18 cellular contexts compared by ENCODE assay signal in genomic region chr6:147227770-147228320, GRCh38. TPM values are rescaled to one million over a fixed set of nuclear protein-coding genes. Genes with fewer than 3 reads are reported as not detected.
DNase-seq lines count a peak whose midpoint lies in the region; ATAC-seq, FAIRE-seq and TF ChIP-seq lines count a peak whose summit lies in the region.
"Had no signal": no experiment of that assay in that cellular context is flagged by ENCODE, and none has a peak within 500 bp of the region (broad histone marks: within the 10 kb centered on the region; RNA-seq: fewer than 3 reads in every experiment).

No MANE protein-coding gene starts in this region.

- H3K18ac ChIP-seq in IMR-90 (ENCODE audit: low read depth, low read length): no peak overlapping the region

- FAIRE-seq in K562 (lab: Jason Lieb, UNC): no peak
- FAIRE-seq: astrocyte had no signal

- peaks cover 23 to 40% of the 10 kb centered on the region in 2 experiments for H3K79me1 ChIP-seq in IMR-90 (ENCODE audit: low read depth in 1 of 2, low read length in 2 of 2)

- H3K36me3 ChIP-seq in IMR-90 (ENCODE audit: control insufficient read depth, insufficient read depth, low read length): peaks cover 4% of the 10 kb centered on the region
- peaks cover 98% of the 10 kb centered on the region for H3K36me3 ChIP-seq in K562 (ENCODE audit: control insufficient read depth, insufficient read depth, low read length)
- H3K36me3 ChIP-seq: colonic mucosa, transverse colon had no signal

- H2BK15ac ChIP-seq in IMR-90 (ENCODE audit: low read depth, low read length): no peak overlapping the region

- H3K23ac ChIP-seq in IMR-90 (ENCODE audit: low read depth, low read length): no peak overlapping the region

- H3K9me3 ChIP-seq in IMR-90 (ENCODE audit: control insufficient read depth, insufficient read depth, low read length) (no peaks in the 10 kb centered on the region), K562 (replicated peaks; ENCODE audit: control insufficient read depth, insufficient read depth, low read depth, low read length) (no peaks in the 10 kb centered on the region)
- H3K9me3 ChIP-seq: colonic mucosa, transverse colon had no signal

- peak overlapping the region; percentile 0 to 17 for H3K27ac Mint-ChIP-seq in natural killer cell
- H3K27ac Mint-ChIP-seq: stimulated activated naive CD8-positive, alpha-beta T cell treated with anti-CD3 and anti-CD28 coated beads, Interleukin-15, Interleukin-2, amounts not matched to agents 100 ng/mL and 50 ng/mL, for 24 hours; T-helper 2 cell treated with Interferon-gamma antibody and Interleukin-4, amounts not matched to agents 5 μg/mL and 100 μg/mL, for 36 hours had no signal

- TF ChIP-seq CTCF in IMR-90 (conservative IDR thresholded peaks at IDR 0.05; ENCODE audit: low read depth, low read length): no peak
- no peak for TF ChIP-seq CTCF in K562 (IDR thresholded peaks at IDR 0.05 in 2 of 3, conservative IDR thresholded peaks at IDR 0.05 in 1 of 3; ENCODE audit: insufficient read depth in 2 of 3, low read depth in 1 of 3, low read length in 3 of 3)
- no peak for TF ChIP-seq CTCF in natural killer cell (IDR thresholded peaks at IDR 0.05)

- no peak overlapping the region for H2AK9ac ChIP-seq in IMR-90 (replicated peaks; ENCODE audit: low read depth, low read length, poor library complexity)

- H3K4me1 Mint-ChIP-seq in natural killer cell: peaks cover 15 to 28% of the 10 kb centered on the region in 2 donors

- H2BK5ac ChIP-seq in IMR-90 (ENCODE audit: low read depth, low read length, poor library complexity, severe bottlenecking): no peak overlapping the region

- H3K4me3 ChIP-seq in IMR-90 (ENCODE audit: insufficient read depth, low read depth, low read length): no peak overlapping the region
- no peak overlapping the region for H3K4me3 ChIP-seq in K562
- H3K4me3 ChIP-seq: colonic mucosa, SJCRH30, transverse colon had no signal

- peaks cover 100% of the 10 kb centered on the region for H3K79me2 ChIP-seq in K562 (ENCODE audit: control insufficient read depth, insufficient read depth, low read length)

- H3K4me3 Mint-ChIP-seq in natural killer cell: no peak overlapping the region
- H3K4me3 Mint-ChIP-seq: immature natural killer cell; stimulated activated naive CD8-positive, alpha-beta T cell treated with anti-CD3 and anti-CD28 coated beads, Interleukin-15, Interleukin-2, amounts not matched to agents 100 ng/mL and 50 ng/mL, for 24 hours; T-helper 2 cell treated with Interferon-gamma antibody and Interleukin-4, amounts not matched to agents 5 μg/mL and 100 μg/mL, for 36 hours had no signal

- no peak overlapping the region for H3K27ac ChIP-seq in IMR-90 (ENCODE audit: insufficient read depth, low read length)
- H3K27ac ChIP-seq in K562 (ENCODE audit: extremely low read depth, low read depth, low read length): peak overlapping the region; percentile 0; the same call in 1 of the 3 replicates
- H3K27ac ChIP-seq: colonic mucosa, parathyroid adenoma, SJCRH30, transverse colon had no signal

- in situ Hi-C loops in IMR-90 (cut with MboI; ENCODE audit: low sequenced_read_pairs) (no loop called here), K562 (cut with MboI) (no loop called here)

- H3K4me1 ChIP-seq in IMR-90 (ENCODE audit: control insufficient read depth, insufficient read depth, low read length) (peaks cover 3% of the 10 kb centered on the region; the same call in 1 of the 2 replicates), K562 (replicated peaks in 1 of 2; ENCODE audit: control insufficient read depth in 2 of 2, insufficient read depth in 2 of 2, low read length in 2 of 2) (peaks cover 0 to 18% of the 10 kb centered on the region in 2 experiments; a peak in 3 of 5 replicates)
- H3K4me1 ChIP-seq: colonic mucosa, SJCRH30 had no signal

- no peak overlapping the region for H3K14ac ChIP-seq in IMR-90 (replicated peaks; ENCODE audit: low read depth, low read length)

- no peak overlapping the region for H2BK120ac ChIP-seq in IMR-90 (ENCODE audit: low read depth, low read length)

- no peak overlapping the region for H2AK5ac ChIP-seq in IMR-90 (ENCODE audit: low read depth, low read length)

- H3K27me3 ChIP-seq in IMR-90 (ENCODE audit: control insufficient read depth, insufficient read depth, low read length) (no peaks in the 10 kb centered on the region), K562 (ENCODE audit: control insufficient read depth in 2 of 2, insufficient read depth in 2 of 2, low read length in 2 of 2) (no peaks in the 10 kb centered on the region)
- H3K27me3 ChIP-seq: colonic mucosa, SJCRH30, transverse colon had no signal

- intact Hi-C loops in IMR-90 (cut with micrococcal nuclease) (no loop called here), K562 (cut with micrococcal nuclease) (no loop called here), natural killer cell (cut with micrococcal nuclease) (no loop called here)

- H3K27me3 Mint-ChIP-seq in natural killer cell (ENCODE audit: low read depth in 2 of 2): no peaks in the 10 kb centered on the region
- H3K27me3 Mint-ChIP-seq: stimulated activated naive CD8-positive, alpha-beta T cell treated with anti-CD3 and anti-CD28 coated beads, Interleukin-15, Interleukin-2, amounts not matched to agents 100 ng/mL and 50 ng/mL, for 24 hours had no signal

- WGBS in IMR-90 (ENCODE audit: extremely low coverage in 2 of 2, insufficient read length in 1 of 2), 2 experiments: no CpG with 5 or more reads among the region's 1 CpG
- WGBS in K562 (ENCODE audit: insufficient coverage, low coverage, missing lambda C conversion rate): 85% methylated on average over 1 of the region's 1 CpG

- POLR2A ChIA-PET in IMR-90 (lab: Charles Lee; ENCODE audit: unreplicated experiment) (no interaction called here), K562 (lab: Yijun Ruan, JAX) (interaction anchor here (0.8 to 2.2 kb wide), 4 partner anchors 10 to 337 kb away, joined by 3 to 13 read pairs (median 4); no protein-coding TSS in a partner anchor)

- H2BK20ac ChIP-seq in IMR-90 (ENCODE audit: low read depth, low read length): no peak overlapping the region

- H3K4me2 ChIP-seq in IMR-90 (ENCODE audit: low read depth, low read length): no peak overlapping the region
- no peak overlapping the region for H3K4me2 ChIP-seq in K562 (ENCODE audit: insufficient read depth, low read length)

- no peak overlapping the region for H4K91ac ChIP-seq in IMR-90 (ENCODE audit: insufficient read depth, low read depth, low read length)

- H4K20me1 ChIP-seq in IMR-90 (ENCODE audit: insufficient read depth, low read length) (peaks cover 3% of the 10 kb centered on the region; the same call in 1 of the 2 replicates), K562 (replicated peaks; ENCODE audit: control insufficient read depth, insufficient read depth, low read length) (no peaks in the 10 kb centered on the region)

- peak; percentile 36 for DNase-seq in EH (ENCODE audit: low read depth)
- DNase-seq in IMR-90: peak; percentile 3
- DNase-seq in K562 (ENCODE audit: extremely low read depth in 1 of 4, low spot score in 3 of 4): peak in 1 of 4 experiments; percentile 31
- no peak for DNase-seq in natural killer cell
- DNase-seq in NCI-H146 treated with DMSO at 0.1 percent for 48 hours (lab: John Stamatoyannopoulos, UW; ENCODE audit: unreplicated experiment): no peak
- DNase-seq in anterior cingulate cortex (lab: John Stamatoyannopoulos, UW): no peak
- no peak for DNase-seq in stimulated activated CD4-positive, alpha-beta T cell treated with anti-CD3 and anti-CD28 coated beads, Interleukin-2, amount 100 ng/mL, for 48 hours
- DNase-seq: colonic mucosa, immature natural killer cell, KG1, NCI-H774, transverse colon had no signal

- no peak for TF ChIP-seq RAD21 in IMR-90 (IDR thresholded peaks at IDR 0.05; ENCODE audit: low read length)
- TF ChIP-seq RAD21 in K562 (CRISPR knock-in tag; conservative IDR thresholded peaks at IDR 0.05 in 1 of 2, IDR thresholded peaks at IDR 0.05 in 1 of 2): no peak

- TF ChIP-seq EP300 in K562 (IDR thresholded peaks at IDR 0.05; ENCODE audit: low read length): no peak

- H4K8ac ChIP-seq in IMR-90 (ENCODE audit: low read depth in 2 of 2, low read length in 2 of 2): no peak overlapping the region

- ATAC-seq in IMR-90 (ENCODE audit: low read depth) (no peak), K562 (peak; percentile 52), natural killer cell (no peak)
- ATAC-seq: sciatic nerve had no signal

- BruUV-seq in IMR-90 (replicated peaks; lab: Mats Ljungman, UMichigan) (no TSS peak), K562 (replicated peaks; lab: Mats Ljungman, UMichigan) (no TSS peak)

- H4K5ac ChIP-seq in IMR-90 (ENCODE audit: low read depth, low read length): no peak overlapping the region

- H3K36me3 Mint-ChIP-seq in natural killer cell: no peaks in the 10 kb centered on the region

- H3K9me1 ChIP-seq in IMR-90 (ENCODE audit: insufficient read depth, low read length) (no peaks in the 10 kb centered on the region), K562 (ENCODE audit: control insufficient read depth, insufficient read depth, low read length) (no peaks in the 10 kb centered on the region)

- H3K9me3 Mint-ChIP-seq in natural killer cell: no peaks in the 10 kb centered on the region
- H3K9me3 Mint-ChIP-seq: immature natural killer cell; stimulated activated naive CD8-positive, alpha-beta T cell treated with anti-CD3 and anti-CD28 coated beads, Interleukin-15, Interleukin-2, amounts not matched to agents 100 ng/mL and 50 ng/mL, for 24 hours; T-helper 2 cell treated with Interferon-gamma antibody and Interleukin-4, amounts not matched to agents 5 μg/mL and 100 μg/mL, for 36 hours had no signal

- CTCF ChIA-PET in IMR-90 (lab: Yijun Ruan, JAX) (no interaction called here), K562 (lab: Yijun Ruan, JAX; ENCODE audit: low intra/inter-chr PET ratio) (no interaction called here)

- no peak overlapping the region for H3K4ac ChIP-seq in IMR-90 (ENCODE audit: low read depth, low read length)

- H3K9ac ChIP-seq in IMR-90 (ENCODE audit: low read depth, low read length) (no peak overlapping the region), K562 (ENCODE audit: insufficient read depth in 1 of 2, low read depth in 2 of 2, low read length in 2 of 2) (no peak overlapping the region)
- H3K9ac ChIP-seq: parathyroid adenoma had no signal

- dilution Hi-C loops in IMR-90 (cut with HindIII; ENCODE audit: low sequenced_read_pairs, unreplicated experiment): no loop called here

- no peak overlapping the region for H3K56ac ChIP-seq in IMR-90 (ENCODE audit: extremely low read depth, insufficient read depth, low read length)

- H2AFZ ChIP-seq in IMR-90 (replicated peaks; ENCODE audit: low read length, poor library complexity) (no peak overlapping the region), K562 (ENCODE audit: low read depth, low read length) (no peak overlapping the region)
- H2AFZ ChIP-seq: parathyroid adenoma had no signal

- TF ChIP-seq POLR2A in IMR-90 (IDR thresholded peaks at IDR 0.05; ENCODE audit: low read depth, low read length) (no peak), K562 (conservative IDR thresholded peaks at IDR 0.05) (0 out of 2 replicates have a peak, but pooled peaks have one; percentile 38)

RNA-seq across cellular contexts. Expression of gene STXBP5, which starts 23.6 kb away (rescaled TPM):
- total RNA-seq in IMR-90 (2012; rRNA removed): 46.4 and 48.0 TPM in 2 replicates
- 11.3 and 13.2 TPM in 2 replicates for polyA plus RNA-seq in IMR-90 (2012; rRNA removed)
- polyA plus RNA-seq in IMR-90 (2012; cell fraction: cytosol; rRNA removed): 2.4 and 5.7 TPM in 2 replicates
- 3.6 and 31.2 TPM in 2 replicates for polyA plus RNA-seq in IMR-90 (2012; cell fraction: nucleus; rRNA removed; ENCODE audit: low replicate concordance)
- 282 and 467 TPM in 2 replicates for total RNA-seq in K562 (2011; cell fraction: chromatin; rRNA removed; ENCODE audit: low replicate concordance)
- total RNA-seq in K562 (2011; cell fraction: nucleolus; rRNA removed): 111 and 113 TPM in 2 replicates
- 160 and 217 TPM in 2 replicates for total RNA-seq in K562 (2011; cell fraction: nucleoplasm; rRNA removed)
- 50.1 and 60.1 TPM in 2 replicates for total RNA-seq in K562 (2014; rRNA removed)
- total RNA-seq in K562 (2014; rRNA removed; fragmentation: Illumina TruSeq; extraction: Trizol): 114 and 158 TPM in 2 replicates
- 144 and 155 TPM in 2 replicates for total RNA-seq in K562 (2015; rRNA removed; fragmentation: Illumina TruSeq; extraction: Trizol)
- total RNA-seq in K562 (2021): 98.8 and 115 TPM in 2 replicates
- polyA plus RNA-seq in K562 (2011; rRNA removed): 128 and 172 TPM in 2 replicates
- 42.0 and 63.5 TPM in 2 replicates for polyA plus RNA-seq in K562 (2011; cell fraction: cytosol; rRNA removed)
- 254 and 270 TPM in 2 replicates for polyA plus RNA-seq in K562 (2011; cell fraction: nucleus; rRNA removed)
- polyA plus RNA-seq in K562 (2012): 56.3 and 84.9 TPM in 2 replicates
- 71.5 and 82.1 TPM in 2 replicates for polyA plus RNA-seq in K562 (2014; fragmentation: Illumina TruSeq; extraction: Trizol)
- polyA plus RNA-seq in K562 (2014; fragmentation: Nextera tagmentation; extraction: Ambion mirVana): 10 to 100 TPM; 23.3 to 23.9 TPM
- polyA plus RNA-seq in K562 (2014; rRNA removed): 49.6 and 60.5 TPM in 2 replicates
- polyA minus RNA-seq in K562 (2011; rRNA and poly(A)+ RNA removed): 447 and 452 TPM in 2 replicates
- polyA minus RNA-seq in K562 (2011; cell fraction: cytosol; rRNA and poly(A)+ RNA removed): 96.1 and 167 TPM in 2 replicates
- 374 and 571 TPM in 2 replicates for polyA minus RNA-seq in K562 (2011; cell fraction: nucleus; rRNA and poly(A)+ RNA removed)
- total RNA-seq in natural killer cell: 10 to 100 TPM; 22.9 to 43.9 (median 35.9) TPM

Comparison
In these comparisons a context has a peak if more than half of its experiments do, and no peak if none do; other contexts are left out.
1. DNase-seq: peak in EH (single experiment) and IMR-90 (single experiment); none in natural killer cell (single experiment), NCI-H146 treated with DMSO at 0.1 percent for 48 hours (single experiment), anterior cingulate cortex (0 of 58) and stimulated activated CD4-positive, alpha-beta T cell treated with anti-CD3 and anti-CD28 coated beads, Interleukin-2, amount 100 ng/mL, for 48 hours (0 of 2).